ENCODE assay signal across 9 cellular contexts in the genomic region with DNA sequence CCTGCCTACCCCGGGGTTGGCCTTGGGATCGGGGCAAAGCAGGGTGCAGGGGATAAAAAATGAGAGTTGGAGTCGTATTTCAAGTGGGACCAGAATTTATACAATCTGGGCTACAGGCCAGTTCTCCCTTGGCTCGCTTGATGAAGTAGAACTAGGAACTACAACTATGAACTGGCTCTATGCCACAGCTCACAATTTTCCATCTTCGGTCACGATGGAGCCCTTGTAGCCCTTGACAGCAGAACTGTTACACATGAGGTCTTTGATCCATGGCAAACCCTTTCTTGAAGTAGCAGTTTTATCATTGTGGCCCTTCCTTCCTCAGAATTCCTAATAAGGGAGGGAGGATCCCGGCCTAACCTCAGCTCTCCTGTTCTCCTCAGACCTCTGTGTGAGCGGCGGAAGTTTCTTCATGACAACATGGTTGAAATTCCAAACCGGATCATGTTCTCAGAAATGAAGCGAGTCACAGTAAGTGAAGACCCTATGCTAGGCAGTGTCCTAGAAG. TPM values are rescaled to one million over a fixed set of nuclear protein-coding genes. Genes with fewer than 3 reads are reported as not detected.
DNase-seq lines count a peak whose midpoint lies in the region; ATAC-seq and TF ChIP-seq lines count a peak whose summit lies in the region.
"Had no signal": no experiment of that assay in that cellular context is flagged by ENCODE, and none has a peak within 500 bp of the region (broad histone marks: within the 10 kb centered on the region; RNA-seq: fewer than 3 reads in every experiment).

No MANE protein-coding gene starts in this region.

- H3K36me3 Mint-ChIP-seq in natural killer cell = no peaks in the 10 kb centered on the region
- H3K36me3 Mint-ChIP-seq in activated naive CD8-positive, alpha-beta T cell treated with anti-CD3 and anti-CD28 coated beads for 36 hours = peaks cover 8% of the 10 kb centered on the region

- H3K4me3 Mint-ChIP-seq in natural killer cell = no peak overlapping the region
- no peak overlapping the region for H3K4me3 Mint-ChIP-seq in activated naive CD8-positive, alpha-beta T cell treated with anti-CD3 and anti-CD28 coated beads for 36 hours

- H3K4me1 Mint-ChIP-seq in natural killer cell = peaks cover 14 to 16% of the 10 kb centered on the region in 2 donors
- H3K4me1 Mint-ChIP-seq in activated naive CD8-positive, alpha-beta T cell treated with anti-CD3 and anti-CD28 coated beads for 36 hours = peaks cover 3% of the 10 kb centered on the region

- in situ Hi-C loops in T47D (cut with HindIII; ENCODE audit: low pct_unique_long_range_greater_than_20kb, low sequenced_read_pairs) = no loop called here

- H3K9me3 Mint-ChIP-seq in natural killer cell = no peaks in the 10 kb centered on the region
- H3K9me3 Mint-ChIP-seq in activated naive CD8-positive, alpha-beta T cell treated with anti-CD3 and anti-CD28 coated beads for 36 hours = no peaks in the 10 kb centered on the region

- no peaks in the 10 kb centered on the region for H3K27me3 Mint-ChIP-seq in natural killer cell (ENCODE audit: low read depth in 2 of 2)
- H3K27me3 Mint-ChIP-seq in activated naive CD8-positive, alpha-beta T cell treated with anti-CD3 and anti-CD28 coated beads for 36 hours = no peaks in the 10 kb centered on the region

- peak; percentile 31 for DNase-seq in NCI-H1694 (lab: John Stamatoyannopoulos, UW)
- peak; percentile 26 to 58 for DNase-seq in T47D (ENCODE audit: low read depth in 1 of 2, low spot score in 1 of 2)
- DNase-seq in iris pigment epithelial cell (ENCODE audit: low read depth) = peak; percentile 95
- DNase-seq in smooth muscle cell of the brain vasculature (ENCODE audit: low read depth, low spot score) = peak; percentile 20
- DNase-seq in natural killer cell = no peak
- no peak for DNase-seq in activated naive CD8-positive, alpha-beta T cell treated with anti-CD3 and anti-CD28 coated beads for 36 hours
- DNase-seq: SIG-M5 had no signal

- intact Hi-C loops in natural killer cell (cut with micrococcal nuclease) = no loop called here

- H3K27ac Mint-ChIP-seq in natural killer cell = no peak overlapping the region
- no peak overlapping the region for H3K27ac Mint-ChIP-seq in activated naive CD8-positive, alpha-beta T cell treated with anti-CD3 and anti-CD28 coated beads for 36 hours

- TF ChIP-seq CTCF in natural killer cell (IDR thresholded peaks at IDR 0.05) = no peak

- ATAC-seq in HG03571 (IDR thresholded peaks at IDR 0.05; ENCODE audit: unreplicated experiment) (no peak), natural killer cell (no peak), HG03354 (IDR thresholded peaks at IDR 0.05; ENCODE audit: poor library complexity, severe bottlenecking, unreplicated experiment) (no peak)

RNA-seq across cellular contexts. Expression of a gene that starts 17.1 kb away (rescaled TPM):
- total RNA-seq in natural killer cell = 10 to 100 TPM; 70.2 to 83.7 (median 72.0) TPM
- total RNA-seq in activated naive CD8-positive, alpha-beta T cell treated with anti-CD3 and anti-CD28 coated beads for 36 hours = 10 to 100 TPM; 43.5 to 45.7 TPM

RNA-seq across cellular contexts. Expression of a gene that starts 36.1 kb away (rescaled TPM):
- total RNA-seq in natural killer cell = 10 to 100 TPM; 33.2 to 44.4 (median 34.3) TPM
- total RNA-seq in activated naive CD8-positive, alpha-beta T cell treated with anti-CD3 and anti-CD28 coated beads for 36 hours = 10 to 100 TPM; 18.9 to 21.6 TPM

RNA-seq across cellular contexts. Expression of a gene that starts 36.1 kb away (rescaled TPM):
- total RNA-seq in natural killer cell = 1 to 10 TPM; 4.1 to 4.7 (median 4.3) TPM
- 1 to 10 TPM; 1.8 to 1.9 TPM for total RNA-seq in activated naive CD8-positive, alpha-beta T cell treated with anti-CD3 and anti-CD28 coated beads for 36 hours

Comparison
In these comparisons a context has a peak if more than half of its experiments do, and no peak if none do; other contexts are left out.
1. DNase-seq: peak in NCI-H1694 (single experiment), T47D (2 of 2), iris pigment epithelial cell (single experiment) and smooth muscle cell of the brain vasculature (single experiment); none in natural killer cell (single experiment) and activated naive CD8-positive, alpha-beta T cell treated with anti-CD3 and anti-CD28 coated beads for 36 hours (single experiment).